Comparison of ENCODE assay signal across 13 cellular contexts in the genomic region with DNA sequence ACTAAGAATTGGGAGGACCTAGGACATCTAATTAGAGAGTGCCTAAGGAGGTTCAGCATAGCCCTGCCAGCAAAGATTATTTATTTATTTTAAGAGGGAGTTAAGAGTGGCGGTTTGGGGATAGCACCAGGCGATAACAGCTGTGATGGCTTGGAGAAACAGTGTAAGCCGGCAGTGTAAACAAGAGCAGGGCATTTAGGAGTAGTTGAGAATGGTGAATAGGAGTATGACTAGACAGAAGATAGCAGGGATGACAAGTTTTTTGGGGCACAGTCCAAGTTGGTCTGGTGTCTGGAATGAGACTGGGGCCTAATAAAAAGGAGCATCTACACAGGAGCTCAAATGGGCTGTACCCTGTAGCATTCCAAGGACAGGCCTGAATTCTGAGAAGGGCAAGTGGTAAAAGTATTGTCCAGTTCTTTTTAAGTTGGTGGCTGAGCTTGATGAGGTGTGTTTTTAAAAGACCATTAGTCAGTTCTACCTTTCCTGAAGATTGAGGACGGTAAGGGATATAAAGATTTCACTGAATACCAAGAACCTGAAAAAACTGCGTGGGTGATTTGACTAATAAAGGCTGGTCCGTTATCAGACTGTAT. TPM values are rescaled to one million over a fixed set of nuclear protein-coding genes. Genes with fewer than 3 reads are reported as not detected.
"Had no signal": no experiment of that assay in that cellular context is flagged by ENCODE, and none has a peak within 500 bp of the region (broad histone marks: within the 10 kb centered on the region; RNA-seq: fewer than 3 reads in every experiment).

No MANE protein-coding gene starts in this region.

RNA-seq across cellular contexts. Expression of a gene that starts 18.2 kb away (rescaled TPM):
- total RNA-seq: natural killer cell, occipital lobe, osteoblast, ovary, progenitor cell of endocrine pancreas, renal cortical epithelial cell, sigmoid colon, stomach, subcutaneous adipose tissue, temporal lobe, upper lobe of right lung, uterus had no signal
- polyA plus RNA-seq: ovary, urinary bladder had no signal
